In genomic region chr12:49891012-49891411, GRCh38 we compare ENCODE assay signal across 1 cellular context.
TF ChIP-seq lines count a peak whose summit lies in the region.

No MANE protein-coding gene starts in this region.

TF ChIP-seq in HEK293, 187 proteins besides CTCF, POLR2A, EP300 and RAD21 (continued from another document):
- no peak for TF ChIP-seq PRDM6 (tag by site-specific recombination; IDR thresholded peaks at IDR 0.05)
- no peak for TF ChIP-seq ZNF174 (tag by site-specific recombination; IDR thresholded peaks at IDR 0.05)
- TF ChIP-seq PBX3 (CRISPR knock-in tag; IDR thresholded peaks at IDR 0.05) = no peak
